Comparison of ENCODE assay signal across 18 cellular contexts in genomic region chr13:66826398-66826797, GRCh38.
DNase-seq lines count a peak whose midpoint lies in the region; ATAC-seq and TF ChIP-seq lines count a peak whose summit lies in the region.
"Had no signal": no experiment of that assay in that cellular context is flagged by ENCODE, and none has a peak within 500 bp of the region (broad histone marks: within the 10 kb centered on the region; RNA-seq: fewer than 3 reads in every experiment).

No MANE protein-coding gene starts in this region.

- peak overlapping the region; percentile 45 for H3K27ac ChIP-seq in OCI-LY1 (ENCODE audit: low read depth, low read length, poor library complexity, severe bottlenecking)
- H3K27ac ChIP-seq: BLaER1, GM23248 had no signal

- no peak overlapping the region for H3K9ac ChIP-seq in OCI-LY1 (ENCODE audit: low read length)
- H3K9ac ChIP-seq: BLaER1, GM23248 had no signal

- 0 out of 2 replicates have a peak, but pooled peaks cover 3% of the 10 kb centered on the region for H3K9me3 ChIP-seq in OCI-LY1 (ENCODE audit: low read length)
- H3K9me3 ChIP-seq: BLaER1, HAP-1 had no signal

- H3K4me1 ChIP-seq in OCI-LY1 (ENCODE audit: insufficient read depth, low read length, severe bottlenecking): peaks cover 7% of the 10 kb centered on the region
- H3K4me1 ChIP-seq: HAP-1 had no signal

- H3K79me2 ChIP-seq in OCI-LY1 (ENCODE audit: insufficient read depth, low read length): no peaks in the 10 kb centered on the region

- DNase-seq in HCEC 1CT: peak; percentile 23
- peak; percentile 45 for DNase-seq in choroid plexus epithelial cell (ENCODE audit: low read depth)
- DNase-seq in lung microvascular endothelial cell (ENCODE audit: low read depth in 2 of 2): peak; percentile 6 to 58
- no peak for DNase-seq in stimulated activated CD4-positive, alpha-beta T cell treated with anti-CD3 and anti-CD28 coated beads, Interleukin-12 subunit alpha, Interleukin-12 subunit beta, amount 100 ng/mL, for 4 hours
- DNase-seq in activated CD8-positive, alpha-beta memory T cell treated with anti-CD3 and anti-CD28 coated beads for 24 hours: no peak
- DNase-seq: 8988T; CD4-positive, alpha-beta memory T cell; DMS153; DMS79; GF-D8; GM23248; HFFc6; IMR-90 had no signal

- no peaks in the 10 kb centered on the region for H3K27me3 ChIP-seq in OCI-LY1 (ENCODE audit: insufficient read depth, low read length)
- H3K27me3 ChIP-seq: BLaER1 had no signal

- H3K9me2 ChIP-seq in OCI-LY1 (ENCODE audit: low read depth, low read length): no peaks in the 10 kb centered on the region

- no peaks in the 10 kb centered on the region for H3F3A ChIP-seq in OCI-LY1 (ENCODE audit: insufficient read depth, low read length)

- no peak for ATAC-seq in GM19397 (IDR thresholded peaks at IDR 0.05; ENCODE audit: unreplicated experiment)
- ATAC-seq in HG03460 (IDR thresholded peaks at IDR 0.05; ENCODE audit: unreplicated experiment): no peak

- H3K36me3 ChIP-seq in OCI-LY1 (ENCODE audit: insufficient read depth, low read length): no peaks in the 10 kb centered on the region
- H3K36me3 ChIP-seq: BLaER1, HAP-1 had no signal

- TF ChIP-seq CTCF in OCI-LY1 (IDR thresholded peaks at IDR 0.05; ENCODE audit: low read length) (no peak), choroid plexus epithelial cell (conservative IDR thresholded peaks at IDR 0.05; ENCODE audit: low read depth, low read length) (no peak)

- H4K20me1 ChIP-seq in OCI-LY1 (ENCODE audit: insufficient read depth, low read length): no peaks in the 10 kb centered on the region
- H4K20me1 ChIP-seq: BLaER1 had no signal

- H3K4me2 ChIP-seq in OCI-LY1 (ENCODE audit: low read length): no peak overlapping the region
- H3K4me2 ChIP-seq: BLaER1 had no signal

- H2AFZ ChIP-seq in OCI-LY1 (ENCODE audit: low read length): 0 out of 2 replicates have a peak overlapping the region, but pooled peaks have one; percentile 34
- H2AFZ ChIP-seq: GM23248 had no signal

- no peak overlapping the region for H3K4me3 ChIP-seq in OCI-LY1 (ENCODE audit: low read depth, low read length, poor library complexity, severe bottlenecking)
- H3K4me3 ChIP-seq in choroid plexus epithelial cell (ENCODE audit: low read depth, low read length): no peak overlapping the region
- H3K4me3 ChIP-seq: BLaER1, GM23248, HAP-1 had no signal

Comparison
In these comparisons a context has a peak if more than half of its experiments do, and no peak if none do; other contexts are left out.
1. DNase-seq: peak in HCEC 1CT (single experiment), choroid plexus epithelial cell (single experiment) and lung microvascular endothelial cell (2 of 2); none in stimulated activated CD4-positive, alpha-beta T cell treated with anti-CD3 and anti-CD28 coated beads, Interleukin-12 subunit alpha, Interleukin-12 subunit beta, amount 100 ng/mL, for 4 hours (single experiment) and activated CD8-positive, alpha-beta memory T cell treated with anti-CD3 and anti-CD28 coated beads for 24 hours (single experiment).